In genomic region chr20:39890697-39891096, GRCh38 we compare ENCODE assay signal across 37 cellular contexts.
"Had no signal": no experiment of that assay in that cellular context is flagged by ENCODE, and none has a peak within 500 bp of the region (broad histone marks: within the 10 kb centered on the region; RNA-seq: fewer than 3 reads in every experiment).

No MANE protein-coding gene starts in this region.

- H3K27me3 Mint-ChIP-seq: activated CD4-positive, alpha-beta memory T cell treated with anti-CD3 and anti-CD28 coated beads, Interleukin-2, amount 10 ng/mL, durations not matched to agents 7 days and 5 days; activated CD4-positive, alpha-beta T cell treated with anti-CD3 and anti-CD28 coated beads, Interleukin-2, amount 10 ng/mL, durations not matched to agents 7 days and 5 days; activated CD8-positive, alpha-beta memory T cell treated with anti-CD3 and anti-CD28 coated beads, Interleukin-2, amount 10 ng/mL, durations not matched to agents 7 days and 5 days; activated naive CD8-positive, alpha-beta T cell; central memory CD8-positive, alpha-beta T cell had no signal

- FAIRE-seq: bronchial epithelial cell, TTC549 had no signal

- H3K36me3 ChIP-seq: ascending aorta, cardiac muscle cell had no signal

- H3K4me1 ChIP-seq: ascending aorta had no signal

- H3K27ac ChIP-seq: ascending aorta, VCaP had no signal

- H3K27me3 ChIP-seq: ascending aorta, cardiac muscle cell had no signal

- H3K4me1 Mint-ChIP-seq: activated B cell treated with CpG ODN at 0.5 μM for 24 hours; activated CD4-positive, alpha-beta memory T cell treated with anti-CD3 and anti-CD28 coated beads, Interleukin-2, amount 10 ng/mL, durations not matched to agents 7 days and 5 days; activated CD4-positive, alpha-beta T cell treated with anti-CD3 and anti-CD28 coated beads, Interleukin-2, amount 10 ng/mL, durations not matched to agents 7 days and 5 days; activated CD8-positive, alpha-beta memory T cell treated with anti-CD3 and anti-CD28 coated beads, Interleukin-2, amount 10 ng/mL, durations not matched to agents 7 days and 5 days; activated naive CD4-positive, alpha-beta T cell treated with anti-CD3 and anti-CD28 coated beads, Interleukin-2, amount 10 ng/mL, durations not matched to agents 7 days and 5 days; activated naive CD4-positive, alpha-beta T cell treated with anti-CD3 and anti-CD28 coated beads, Interleukin-2, amount 50 U/mL, for 24 hours; activated naive CD8-positive, alpha-beta T cell treated with anti-CD3 and anti-CD28 coated beads, Interleukin-2, amount 10 ng/mL, durations not matched to agents 7 days and 5 days; activated naive CD8-positive, alpha-beta T cell treated with anti-CD3 and anti-CD28 coated beads, Interleukin-2, amount 50 U/mL, for 24 hours; brain; central memory CD8-positive, alpha-beta T cell had no signal

- H3K9me3 Mint-ChIP-seq: activated B cell treated with CpG ODN at 0.5 μM for 24 hours; activated CD4-positive, alpha-beta memory T cell treated with anti-CD3 and anti-CD28 coated beads, Interleukin-2, amount 10 ng/mL, durations not matched to agents 7 days and 5 days; activated CD4-positive, alpha-beta T cell treated with anti-CD3 and anti-CD28 coated beads, Interleukin-2, amount 10 ng/mL, durations not matched to agents 7 days and 5 days; activated naive CD4-positive, alpha-beta T cell treated with anti-CD3 and anti-CD28 coated beads, Interleukin-2, amount 10 ng/mL, durations not matched to agents 7 days and 5 days; activated naive CD4-positive, alpha-beta T cell treated with anti-CD3 and anti-CD28 coated beads, Interleukin-2, amount 50 U/mL, for 24 hours; activated naive CD8-positive, alpha-beta T cell treated with anti-CD3 and anti-CD28 coated beads, Interleukin-2, amount 10 ng/mL, durations not matched to agents 7 days and 5 days; activated naive CD8-positive, alpha-beta T cell treated with anti-CD3 and anti-CD28 coated beads, Interleukin-2, amount 50 U/mL, for 24 hours; activated T-helper 2 cell treated with anti-CD3 and anti-CD28 coated beads, Interferon-gamma antibody, Interleukin-2, Interleukin-4, amounts not matched to agents 10 μg/mL and 5 μg/mL and 100 μg/mL, durations not matched to agents 14 hours and 24 hours and 36 hours; central memory CD8-positive, alpha-beta T cell; T-helper 1 cell treated with Interleukin-12 subunit alpha and Interleukin-12 subunit beta and Interleukin-4 antibody, amounts not matched to agents 30 μg/mL and 1 μg/mL, for 36 hours; T-helper 2 cell treated with Interferon-gamma antibody and Interleukin-4, amounts not matched to agents 5 μg/mL and 100 μg/mL, for 36 hours had no signal

- DNase-seq: activated B cell treated with CpG ODN at 0.5 μM for 24 hours; activated CD4-positive, alpha-beta memory T cell treated with anti-CD3 and anti-CD28 coated beads, Interleukin-2, amount 10 ng/mL, durations not matched to agents 7 days and 5 days; activated CD4-positive, alpha-beta T cell treated with anti-CD3 and anti-CD28 coated beads for 48 hours; activated CD4-positive, alpha-beta T cell treated with anti-CD3 and anti-CD28 coated beads, Interleukin-2, amount 10 ng/mL, durations not matched to agents 7 days and 5 days; activated CD4-positive, alpha-beta T cell treated with anti-CD3 and anti-CD28 coated beads, Interleukin-2, amount 50 U/mL, for 48 hours; activated CD4-positive, CD25-positive, alpha-beta regulatory T cell treated with anti-CD3 and anti-CD28 coated beads, Interleukin-2, amount 50 U/mL, for 72 hours; activated CD8-positive, alpha-beta memory T cell treated with anti-CD3 and anti-CD28 coated beads for 24 hours; activated CD8-positive, alpha-beta memory T cell treated with anti-CD3 and anti-CD28 coated beads, Interleukin-2, amount 10 ng/mL, durations not matched to agents 7 days and 5 days; activated CD8-positive, alpha-beta memory T cell treated with anti-CD3 and anti-CD28 coated beads, Interleukin-2, amount 50 U/mL, for 48 hours; activated CD8-positive, alpha-beta T cell treated with anti-CD3 and anti-CD28 coated beads, Interleukin-2, amount 10 ng/mL, durations not matched to agents 7 days and 5 days; activated effector memory CD4-positive, alpha-beta T cell treated with Interleukin-2 at 50 U/mL for 16 hours; activated gamma-delta T cell; activated naive CD4-positive, alpha-beta T cell treated with anti-CD3 and anti-CD28 coated beads, Interleukin-2, amount 10 ng/mL, durations not matched to agents 7 days and 5 days; activated naive CD4-positive, alpha-beta T cell treated with Interleukin-2 at 50 U/mL for 16 hours; activated naive CD8-positive, alpha-beta T cell treated with anti-CD3 and anti-CD28 coated beads, Interleukin-2, amount 10 ng/mL, durations not matched to agents 7 days and 5 days; activated naive CD8-positive, alpha-beta T cell treated with anti-CD3 and anti-CD28 coated beads, Interleukin-2, amount 50 U/mL, for 24 hours; activated T-cell treated with anti-CD3 and anti-CD28 coated beads, Interleukin-2, amount 50 U/mL, for 24 hours; activated T-cell treated with anti-CD3 and anti-CD28 coated beads, Interleukin-2, amount 50 U/mL, for 48 hours; amygdala; anterior cingulate cortex; caudate nucleus; SW 1271; T-helper 1 cell; T-helper 2 cell; T-helper 9 cell had no signal

- H3K9me3 ChIP-seq: ascending aorta had no signal

- H3K4me3 Mint-ChIP-seq: activated B cell treated with CpG ODN at 0.5 μM for 24 hours; activated CD4-positive, alpha-beta memory T cell treated with anti-CD3 and anti-CD28 coated beads, Interleukin-2, amount 10 ng/mL, durations not matched to agents 7 days and 5 days; activated CD4-positive, alpha-beta T cell treated with anti-CD3 and anti-CD28 coated beads, Interleukin-2, amount 10 ng/mL, durations not matched to agents 7 days and 5 days; activated CD8-positive, alpha-beta memory T cell treated with anti-CD3 and anti-CD28 coated beads, Interleukin-2, amount 10 ng/mL, durations not matched to agents 7 days and 5 days; activated CD8-positive, alpha-beta T cell treated with anti-CD3 and anti-CD28 coated beads, Interleukin-2, amount 10 ng/mL, durations not matched to agents 7 days and 5 days; activated naive CD4-positive, alpha-beta T cell treated with anti-CD3 and anti-CD28 coated beads, Interleukin-2, amount 10 ng/mL, durations not matched to agents 7 days and 5 days; activated naive CD4-positive, alpha-beta T cell treated with anti-CD3 and anti-CD28 coated beads, Interleukin-2, amount 50 U/mL, for 24 hours; activated naive CD8-positive, alpha-beta T cell; activated naive CD8-positive, alpha-beta T cell treated with anti-CD3 and anti-CD28 coated beads, Interleukin-2, amount 10 ng/mL, durations not matched to agents 7 days and 5 days; activated naive CD8-positive, alpha-beta T cell treated with anti-CD3 and anti-CD28 coated beads, Interleukin-2, amount 50 U/mL, for 24 hours; activated T-cell treated with anti-CD3 and anti-CD28 coated beads, Interleukin-2, amount 50 U/mL, for 24 hours; brain; central memory CD8-positive, alpha-beta T cell; T-helper 1 cell treated with Interleukin-12 subunit alpha and Interleukin-12 subunit beta and Interleukin-4 antibody, amounts not matched to agents 30 μg/mL and 1 μg/mL, for 36 hours; T-helper 2 cell treated with Interferon-gamma antibody and Interleukin-4, amounts not matched to agents 5 μg/mL and 100 μg/mL, for 36 hours had no signal

- H3K36me3 Mint-ChIP-seq: activated CD8-positive, alpha-beta memory T cell treated with anti-CD3 and anti-CD28 coated beads, Interleukin-2, amount 10 ng/mL, durations not matched to agents 7 days and 5 days; activated naive CD4-positive, alpha-beta T cell treated with anti-CD3 and anti-CD28 coated beads, Interleukin-2, amount 10 ng/mL, durations not matched to agents 7 days and 5 days; activated naive CD4-positive, alpha-beta T cell treated with anti-CD3 and anti-CD28 coated beads, Interleukin-2, amount 50 U/mL, for 24 hours; activated naive CD8-positive, alpha-beta T cell; activated naive CD8-positive, alpha-beta T cell treated with anti-CD3 and anti-CD28 coated beads, Interleukin-2, amount 10 ng/mL, durations not matched to agents 7 days and 5 days; brain had no signal

- ATAC-seq: activated CD8-positive, alpha-beta memory T cell treated with anti-CD3 and anti-CD28 coated beads, Interleukin-2, amount 10 ng/mL, durations not matched to agents 7 days and 5 days; activated CD8-positive, alpha-beta T cell treated with anti-CD3 and anti-CD28 coated beads, Interleukin-2, amount 10 ng/mL, durations not matched to agents 7 days and 5 days; activated naive CD8-positive, alpha-beta T cell treated with anti-CD3 and anti-CD28 coated beads, Interleukin-2, amount 50 U/mL, for 24 hours had no signal

- H3K27ac Mint-ChIP-seq: activated B cell treated with CpG ODN at 0.5 μM for 24 hours; activated CD4-positive, alpha-beta memory T cell treated with anti-CD3 and anti-CD28 coated beads, Interleukin-2, amount 10 ng/mL, durations not matched to agents 7 days and 5 days; activated CD4-positive, alpha-beta T cell treated with anti-CD3 and anti-CD28 coated beads, Interleukin-2, amount 10 ng/mL, durations not matched to agents 7 days and 5 days; activated CD8-positive, alpha-beta memory T cell treated with anti-CD3 and anti-CD28 coated beads, Interleukin-2, amount 10 ng/mL, durations not matched to agents 7 days and 5 days; activated CD8-positive, alpha-beta T cell treated with anti-CD3 and anti-CD28 coated beads, Interleukin-2, amount 10 ng/mL, durations not matched to agents 7 days and 5 days; activated naive CD4-positive, alpha-beta T cell treated with anti-CD3 and anti-CD28 coated beads, Interleukin-2, amount 10 ng/mL, durations not matched to agents 7 days and 5 days; activated naive CD4-positive, alpha-beta T cell treated with anti-CD3 and anti-CD28 coated beads, Interleukin-2, amount 50 U/mL, for 24 hours; activated naive CD8-positive, alpha-beta T cell; activated naive CD8-positive, alpha-beta T cell treated with anti-CD3 and anti-CD28 coated beads, Interleukin-2, amount 10 ng/mL, durations not matched to agents 7 days and 5 days; activated naive CD8-positive, alpha-beta T cell treated with anti-CD3 and anti-CD28 coated beads, Interleukin-2, amount 50 U/mL, for 24 hours; activated T-cell treated with anti-CD3 and anti-CD28 coated beads, Interleukin-2, amount 50 U/mL, for 24 hours; activated T-helper 2 cell treated with anti-CD3 and anti-CD28 coated beads, Interferon-gamma antibody, Interleukin-2, Interleukin-4, amounts not matched to agents 10 μg/mL and 5 μg/mL and 100 μg/mL, durations not matched to agents 14 hours and 24 hours and 36 hours; brain; T-helper 1 cell treated with Interleukin-12 subunit alpha and Interleukin-12 subunit beta and Interleukin-4 antibody, amounts not matched to agents 30 μg/mL and 1 μg/mL, for 36 hours; T-helper 2 cell treated with Interferon-gamma antibody and Interleukin-4, amounts not matched to agents 5 μg/mL and 100 μg/mL, for 36 hours had no signal

- H3K4me3 ChIP-seq: ascending aorta, cardiac muscle cell had no signal
